ENCODE assay signal across 22 cellular contexts in genomic region chr20:58719971-58720371, GRCh38. TPM values are rescaled to one million over a fixed set of nuclear protein-coding genes. Genes with fewer than 3 reads are reported as not detected.
A peak's percentile ranks its signal among the peaks of the same experiment; 100 is the strongest.
DNase-seq lines count a peak whose midpoint lies in the region; ATAC-seq and TF ChIP-seq lines count a peak whose summit lies in the region.
"Had no signal": no experiment of that assay in that cellular context is flagged by ENCODE, and none has a peak within 500 bp of the region (broad histone marks: within the 10 kb centered on the region; RNA-seq: fewer than 3 reads in every experiment).

No MANE protein-coding gene starts in this region.

- peak; percentile 5 for DNase-seq in NCI-H748 (lab: John Stamatoyannopoulos, UW; ENCODE audit: unreplicated experiment)
- DNase-seq in NCI-H748 treated with DMSO at 0.1 percent for 48 hours (lab: John Stamatoyannopoulos, UW), result no peak
- peak; percentile 27 for DNase-seq in D341Med (ENCODE audit: low spot score)
- peak; percentile 3 for DNase-seq in activated T-helper 2 cell treated with anti-CD3 and anti-CD28 coated beads, Interferon-gamma antibody, Interleukin-2, Interleukin-4, amounts not matched to agents 10 μg/mL and 5 μg/mL and 100 μg/mL, durations not matched to agents 14 hours and 24 hours and 36 hours (ENCODE audit: low spot score)
- DNase-seq in mucosa of gallbladder (ENCODE audit: low spot score), result peak; percentile 10
- DNase-seq in nephron progenitor cell, result no peak
- no peak for DNase-seq in neural progenitor cell (ENCODE audit: low spot score)
- DNase-seq: activated CD4-positive, alpha-beta T cell treated with anti-CD3 and anti-CD28 coated beads for 36 hours; KBM-7; mesenchymal stem cell; NCI-H1092; NCI-H226; SJCRH30 had no signal

- no peak for ATAC-seq in GM19324 (IDR thresholded peaks at IDR 0.05; ENCODE audit: low FRiP score, unreplicated experiment)
- ATAC-seq: activated CD4-positive, alpha-beta T cell treated with anti-CD3 and anti-CD28 coated beads for 36 hours; gastroesophageal sphincter; HCT116 had no signal

- intact Hi-C loops in activated T-helper 2 cell treated with anti-CD3 and anti-CD28 coated beads, Interferon-gamma antibody, Interleukin-2, Interleukin-4, amounts not matched to agents 10 μg/mL and 5 μg/mL and 100 μg/mL, durations not matched to agents 14 hours and 24 hours and 36 hours (cut with micrococcal nuclease), result no loop called here

- no peaks in the 10 kb centered on the region for H3K36me3 Mint-ChIP-seq in activated T-helper 2 cell treated with anti-CD3 and anti-CD28 coated beads, Interferon-gamma antibody, Interleukin-2, Interleukin-4, amounts not matched to agents 10 μg/mL and 5 μg/mL and 100 μg/mL, durations not matched to agents 14 hours and 24 hours and 36 hours (ENCODE audit: low read depth)
- peaks cover 9% of the 10 kb centered on the region for H3K36me3 Mint-ChIP-seq in nephron progenitor cell (ENCODE audit: low read depth)
- no peaks in the 10 kb centered on the region for H3K36me3 Mint-ChIP-seq in neural progenitor cell

- no peak overlapping the region for H3K4me3 Mint-ChIP-seq in activated T-helper 2 cell treated with anti-CD3 and anti-CD28 coated beads, Interferon-gamma antibody, Interleukin-2, Interleukin-4, amounts not matched to agents 10 μg/mL and 5 μg/mL and 100 μg/mL, durations not matched to agents 14 hours and 24 hours and 36 hours (ENCODE audit: low read depth)
- H3K4me3 Mint-ChIP-seq in nephron progenitor cell (no peak overlapping the region), neural progenitor cell (no peak overlapping the region)
- H3K4me3 Mint-ChIP-seq: activated CD4-positive, alpha-beta T cell treated with anti-CD3 and anti-CD28 coated beads for 36 hours; activated naive CD4-positive, alpha-beta T cell treated with anti-CD3 and anti-CD28 coated beads, Interleukin-2, amount 50 U/mL, for 24 hours; CD4-positive, alpha-beta T cell; neural crest cell; T-helper 2 cell treated with Interferon-gamma antibody and Interleukin-4, amounts not matched to agents 5 μg/mL and 100 μg/mL, for 36 hours had no signal

- no peak overlapping the region for H3K4me3 ChIP-seq in neural progenitor cell
- H3K4me3 ChIP-seq: gastroesophageal sphincter, SJCRH30, vagina had no signal

- peaks cover 7% of the 10 kb centered on the region for H3K4me1 ChIP-seq in neural progenitor cell
- H3K4me1 ChIP-seq: gastroesophageal sphincter, vagina had no signal

- H3K4me2 ChIP-seq in neural progenitor cell, result no peak overlapping the region

- H3K36me3 ChIP-seq in neural progenitor cell, result no peaks in the 10 kb centered on the region
- H3K36me3 ChIP-seq: SJCRH30, vagina had no signal

- no peak overlapping the region for H3K9ac ChIP-seq in neural progenitor cell

- H3K27me3 Mint-ChIP-seq in activated T-helper 2 cell treated with anti-CD3 and anti-CD28 coated beads, Interferon-gamma antibody, Interleukin-2, Interleukin-4, amounts not matched to agents 10 μg/mL and 5 μg/mL and 100 μg/mL, durations not matched to agents 14 hours and 24 hours and 36 hours (ENCODE audit: low read depth), result peaks cover 37% of the 10 kb centered on the region
- H3K27me3 Mint-ChIP-seq in nephron progenitor cell (ENCODE audit: low read depth, poor library complexity) (peaks cover 40% of the 10 kb centered on the region), neural progenitor cell (ENCODE audit: insufficient read depth, low read depth) (peaks cover 10% of the 10 kb centered on the region)

- no peaks in the 10 kb centered on the region for H3K27me3 ChIP-seq in neural progenitor cell
- H3K27me3 ChIP-seq: SJCRH30, vagina had no signal

- no peaks in the 10 kb centered on the region for H3K4me1 Mint-ChIP-seq in activated T-helper 2 cell treated with anti-CD3 and anti-CD28 coated beads, Interferon-gamma antibody, Interleukin-2, Interleukin-4, amounts not matched to agents 10 μg/mL and 5 μg/mL and 100 μg/mL, durations not matched to agents 14 hours and 24 hours and 36 hours (ENCODE audit: low read depth)
- H3K4me1 Mint-ChIP-seq in nephron progenitor cell, result peaks cover 49% of the 10 kb centered on the region
- peaks cover 23% of the 10 kb centered on the region for H3K4me1 Mint-ChIP-seq in neural progenitor cell
- H3K4me1 Mint-ChIP-seq: activated CD4-positive, alpha-beta T cell treated with anti-CD3 and anti-CD28 coated beads for 36 hours; activated naive CD4-positive, alpha-beta T cell treated with anti-CD3 and anti-CD28 coated beads, Interleukin-2, amount 50 U/mL, for 24 hours had no signal

- no peaks in the 10 kb centered on the region for H4K20me1 ChIP-seq in neural progenitor cell (ENCODE audit: low read depth)

- H3F3A ChIP-seq in neural progenitor cell (ENCODE audit: low read depth), result no peaks in the 10 kb centered on the region

- no peaks in the 10 kb centered on the region for H3K79me2 ChIP-seq in neural progenitor cell (ENCODE audit: low read depth)

- no peak for TF ChIP-seq CTCF in nephron progenitor cell (IDR thresholded peaks at IDR 0.05)
- TF ChIP-seq CTCF in neural progenitor cell (IDR thresholded peaks at IDR 0.05), result no peak

- no peak overlapping the region for H3K27ac ChIP-seq in neural progenitor cell
- H3K27ac ChIP-seq: epithelial cell of prostate, gastroesophageal sphincter, SJCRH30, vagina had no signal

- no peak overlapping the region for H3K27ac Mint-ChIP-seq in activated T-helper 2 cell treated with anti-CD3 and anti-CD28 coated beads, Interferon-gamma antibody, Interleukin-2, Interleukin-4, amounts not matched to agents 10 μg/mL and 5 μg/mL and 100 μg/mL, durations not matched to agents 14 hours and 24 hours and 36 hours
- no peak overlapping the region for H3K27ac Mint-ChIP-seq in nephron progenitor cell
- H3K27ac Mint-ChIP-seq in neural progenitor cell, result no peak overlapping the region
- H3K27ac Mint-ChIP-seq: activated CD4-positive, alpha-beta T cell treated with anti-CD3 and anti-CD28 coated beads for 36 hours; activated naive CD4-positive, alpha-beta T cell treated with anti-CD3 and anti-CD28 coated beads, Interleukin-2, amount 50 U/mL, for 24 hours; CD4-positive, alpha-beta T cell; T-helper 2 cell treated with Interferon-gamma antibody and Interleukin-4, amounts not matched to agents 5 μg/mL and 100 μg/mL, for 36 hours had no signal

- H2AFZ ChIP-seq in neural progenitor cell (replicated peaks), result no peak overlapping the region

- no peaks in the 10 kb centered on the region for H3K9me3 Mint-ChIP-seq in activated T-helper 2 cell treated with anti-CD3 and anti-CD28 coated beads, Interferon-gamma antibody, Interleukin-2, Interleukin-4, amounts not matched to agents 10 μg/mL and 5 μg/mL and 100 μg/mL, durations not matched to agents 14 hours and 24 hours and 36 hours
- H3K9me3 Mint-ChIP-seq in nephron progenitor cell, result peaks cover 18% of the 10 kb centered on the region
- no peaks in the 10 kb centered on the region for H3K9me3 Mint-ChIP-seq in neural progenitor cell
- H3K9me3 Mint-ChIP-seq: CD4-positive, alpha-beta T cell; T-helper 2 cell treated with Interferon-gamma antibody and Interleukin-4, amounts not matched to agents 5 μg/mL and 100 μg/mL, for 36 hours had no signal

- no peaks in the 10 kb centered on the region for H3K9me3 ChIP-seq in neural progenitor cell (ENCODE audit: low read depth)
- H3K9me3 ChIP-seq: gastroesophageal sphincter, SJCRH30, vagina had no signal

RNA-seq across cellular contexts. Expression of gene NPEPL1, which starts 27.4 kb away (rescaled TPM):
- 27.5 and 29.4 TPM in 2 replicates for total RNA-seq in activated T-helper 2 cell treated with anti-CD3 and anti-CD28 coated beads, Interferon-gamma antibody, Interleukin-2, Interleukin-4, amounts not matched to agents 10 μg/mL and 5 μg/mL and 100 μg/mL, durations not matched to agents 14 hours and 24 hours and 36 hours
- total RNA-seq in mucosa of gallbladder (39.1 TPM), neural progenitor cell (ENCODE audit: low replicate concordance) (10.9 and 29.4 TPM in 2 replicates)

Comparison
In these comparisons a context has a peak if more than half of its experiments do, and no peak if none do; other contexts are left out.
1. DNase-seq: peak in NCI-H748 (single experiment), D341Med (single experiment), activated T-helper 2 cell treated with anti-CD3 and anti-CD28 coated beads, Interferon-gamma antibody, Interleukin-2, Interleukin-4, amounts not matched to agents 10 μg/mL and 5 μg/mL and 100 μg/mL, durations not matched to agents 14 hours and 24 hours and 36 hours (single experiment) and mucosa of gallbladder (single experiment); none in NCI-H748 treated with DMSO at 0.1 percent for 48 hours (single experiment), nephron progenitor cell (single experiment) and neural progenitor cell (single experiment).